In the genomic region with DNA sequence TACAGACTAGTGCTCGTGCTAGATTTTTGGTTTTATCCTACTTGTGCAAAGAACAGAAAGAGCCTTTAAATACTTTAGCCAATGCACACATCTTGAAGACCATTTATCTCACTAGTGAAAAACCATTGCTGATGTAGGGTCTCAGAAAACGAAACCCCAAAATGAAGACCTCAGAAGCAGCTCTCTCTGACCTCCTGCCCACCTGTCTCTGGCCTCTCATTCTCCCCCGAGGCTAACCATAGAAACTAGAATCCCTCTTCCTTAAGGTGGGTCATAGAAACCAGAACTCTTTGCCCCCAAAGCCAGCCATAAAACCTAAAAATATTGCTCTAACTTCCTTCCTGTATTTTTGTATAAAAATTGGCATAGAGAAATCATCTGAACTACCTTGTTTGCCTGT, we compare ENCODE assay signal across 15 cellular contexts.
"Had no signal": no experiment of that assay in that cellular context is flagged by ENCODE, and none has a peak within 500 bp of the region (broad histone marks: within the 10 kb centered on the region; RNA-seq: fewer than 3 reads in every experiment).

No MANE protein-coding gene starts in this region.

- H3K4me1 ChIP-seq: pancreas, stomach, testis, upper lobe of right lung had no signal

- H3K36me3 Mint-ChIP-seq: activated naive CD8-positive, alpha-beta T cell; stimulated activated effector memory CD8-positive, alpha-beta T cell treated with anti-CD3 and anti-CD28 coated beads, Interleukin-12 subunit alpha, Interleukin-12 subunit beta, amount 100 ng/mL, for 72 hours had no signal

- DNase-seq: activated CD4-positive, alpha-beta T cell treated with anti-CD3 and anti-CD28 coated beads for 1 hour; dermis blood vessel endothelial cell; effector memory CD8-positive, alpha-beta T cell; mesenchymal stem cell; naive thymus-derived CD8-positive, alpha-beta T cell; pancreas; stimulated activated CD4-positive, alpha-beta T cell treated with anti-CD3 and anti-CD28 coated beads, Interleukin-4, amount 100 ng/mL, for 24 hours; stomach; testis; upper lobe of right lung; WERI-Rb-1 had no signal

- H3K4me3 Mint-ChIP-seq: activated naive CD8-positive, alpha-beta T cell; effector memory CD8-positive, alpha-beta T cell; naive thymus-derived CD8-positive, alpha-beta T cell; stimulated activated effector memory CD8-positive, alpha-beta T cell treated with anti-CD3 and anti-CD28 coated beads, Interleukin-12 subunit alpha, Interleukin-12 subunit beta, amount 100 ng/mL, for 72 hours had no signal

- H3K9me3 ChIP-seq: pancreas, testis, upper lobe of right lung had no signal

- H3K9me3 Mint-ChIP-seq: effector memory CD8-positive, alpha-beta T cell; stimulated activated effector memory CD8-positive, alpha-beta T cell treated with anti-CD3 and anti-CD28 coated beads, Interleukin-12 subunit alpha, Interleukin-12 subunit beta, amount 100 ng/mL, for 72 hours had no signal

- H3K4me3 ChIP-seq: pancreas, smooth muscle cell, stomach, testis, upper lobe of right lung had no signal

- FAIRE-seq: pancreas had no signal

- H3K36me3 ChIP-seq: pancreas, stomach, upper lobe of right lung, WERI-Rb-1 had no signal

- ATAC-seq: effector memory CD8-positive, alpha-beta T cell; naive thymus-derived CD8-positive, alpha-beta T cell; pancreas; sciatic nerve; stimulated activated effector memory CD8-positive, alpha-beta T cell treated with anti-CD3 and anti-CD28 coated beads, Interleukin-12 subunit alpha, Interleukin-12 subunit beta, amount 100 ng/mL, for 72 hours; upper lobe of right lung had no signal

- H3K4me1 Mint-ChIP-seq: naive thymus-derived CD8-positive, alpha-beta T cell; stimulated activated effector memory CD8-positive, alpha-beta T cell treated with anti-CD3 and anti-CD28 coated beads, Interleukin-12 subunit alpha, Interleukin-12 subunit beta, amount 100 ng/mL, for 72 hours had no signal

- H3K27ac ChIP-seq: pancreas, stomach, testis, upper lobe of right lung, WERI-Rb-1 had no signal

- H3K27me3 ChIP-seq: pancreas, stomach, testis, upper lobe of right lung had no signal

- H3K27ac Mint-ChIP-seq: activated naive CD8-positive, alpha-beta T cell; effector memory CD8-positive, alpha-beta T cell; naive thymus-derived CD8-positive, alpha-beta T cell; stimulated activated effector memory CD8-positive, alpha-beta T cell treated with anti-CD3 and anti-CD28 coated beads, Interleukin-12 subunit alpha, Interleukin-12 subunit beta, amount 100 ng/mL, for 72 hours had no signal
